In the genomic region with DNA sequence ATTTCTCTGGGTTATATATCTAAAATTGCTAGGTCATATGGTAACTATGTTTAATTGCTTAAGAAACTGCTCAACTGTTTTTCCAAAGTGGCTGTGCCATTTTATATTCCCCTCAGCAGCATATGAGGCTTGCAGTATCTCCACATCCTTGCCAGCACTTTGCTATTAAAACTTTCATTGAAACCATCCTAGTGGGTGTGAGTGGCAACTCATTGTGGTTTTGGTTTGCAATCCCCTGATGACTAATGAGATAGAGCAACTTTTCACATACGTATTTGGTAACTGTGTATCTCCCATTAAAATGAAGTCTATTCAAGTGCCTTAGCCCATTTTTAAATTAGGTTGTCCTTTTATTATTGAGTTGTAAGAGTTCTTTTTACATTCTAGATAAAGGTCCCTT, we compare ENCODE assay signal across 8 cellular contexts. TPM values are rescaled to one million over a fixed set of nuclear protein-coding genes. Genes with fewer than 3 reads are reported as not detected.
DNase-seq lines count a peak whose midpoint lies in the region; ATAC-seq, FAIRE-seq and TF ChIP-seq lines count a peak whose summit lies in the region.

No MANE protein-coding gene starts in this region.

- ATAC-seq in GM21737 (IDR thresholded peaks at IDR 0.05; ENCODE audit: unreplicated experiment), result peak; percentile 85

- H3K4me3 Mint-ChIP-seq in progenitor cell of endocrine pancreas (ENCODE audit: low read depth), result no peak overlapping the region

- H3K27me3 ChIP-seq in Loucy (ENCODE audit: insufficient read depth, low read length, poor library complexity, severe bottlenecking) (no peaks in the 10 kb centered on the region), smooth muscle cell (ENCODE audit: low read depth) (no peaks in the 10 kb centered on the region), dorsolateral prefrontal cortex (no peaks in the 10 kb centered on the region)

- FAIRE-seq in D721Med (lab: Jason Lieb, UNC), result no peak

- DNase-seq in GM10248 (ENCODE audit: extremely low spot score) (peak; percentile 26), astrocyte of the cerebellum (ENCODE audit: low read depth) (peak; percentile 79), smooth muscle cell (lab: John Stamatoyannopoulos, UW; ENCODE audit: unreplicated experiment) (no peak), D721Med (ENCODE audit: insufficient read length, low spot score) (no peak), progenitor cell of endocrine pancreas (ENCODE audit: low spot score, unreplicated experiment) (no peak), dorsolateral prefrontal cortex (no peak)

- peaks cover 1% of the 10 kb centered on the region for H3K4me1 Mint-ChIP-seq in progenitor cell of endocrine pancreas (ENCODE audit: low read depth)

- CTCF ChIA-PET in GM10248 (lab: Yijun Ruan, JAX), result interaction anchor here (1.1 kb wide), 1 partner anchor 16 kb away, joined by 3 read pairs; no protein-coding TSS in a partner anchor

- H3K9me2 ChIP-seq in Loucy (replicated peaks; ENCODE audit: low read depth, low read length), result no peaks in the 10 kb centered on the region

- H3K4me2 ChIP-seq in Loucy (ENCODE audit: low read depth, low read length, poor library complexity, severe bottlenecking), result peak overlapping the region; percentile 48
- no peak overlapping the region for H3K4me2 ChIP-seq in smooth muscle cell

- H3K9me3 Mint-ChIP-seq in progenitor cell of endocrine pancreas (ENCODE audit: low read depth), result no peaks in the 10 kb centered on the region

- H3K4me3 ChIP-seq in Loucy (ENCODE audit: low read length, poor library complexity, severe bottlenecking), result no peak overlapping the region
- no peak overlapping the region for H3K4me3 ChIP-seq in astrocyte of the cerebellum (ENCODE audit: low read depth, low read length)
- no peak overlapping the region for H3K4me3 ChIP-seq in smooth muscle cell
- no peak overlapping the region for H3K4me3 ChIP-seq in dorsolateral prefrontal cortex

- no peaks in the 10 kb centered on the region for H3K27me3 Mint-ChIP-seq in progenitor cell of endocrine pancreas

- H3K79me2 ChIP-seq in Loucy (ENCODE audit: insufficient read depth, low read length), result peaks cover 67% of the 10 kb centered on the region
- peaks cover 70% of the 10 kb centered on the region for H3K79me2 ChIP-seq in smooth muscle cell (ENCODE audit: low read depth)

- TF ChIP-seq CTCF in GM10248 (IDR thresholded peaks at IDR 0.05; ENCODE audit: control extremely low read depth, extremely low read depth, low read depth, missing control alignments) (no peak), Loucy (conservative IDR thresholded peaks at IDR 0.05; ENCODE audit: low read length) (no peak), astrocyte of the cerebellum (IDR thresholded peaks at IDR 0.05; ENCODE audit: low read depth, low read length, missing control alignments) (no peak), smooth muscle cell (IDR thresholded peaks at IDR 0.05; ENCODE audit: borderline replicate concordance, insufficient read depth, poor library complexity, severe bottlenecking) (no peak), D721Med (IDR thresholded peaks at IDR 0.05; ENCODE audit: insufficient read depth, missing control alignments) (no peak), progenitor cell of endocrine pancreas (IDR thresholded peaks at IDR 0.05; ENCODE audit: unreplicated experiment) (no peak), dorsolateral prefrontal cortex (IDR thresholded peaks at IDR 0.05 in 54 of 56, conservative IDR thresholded peaks at IDR 0.05 in 2 of 56; ENCODE audit: low read depth in 1 of 56, partially characterized antibody in 56 of 56) (no peak)

- in situ Hi-C loops in astrocyte of the cerebellum (cut with HindIII; ENCODE audit: low sequenced_read_pairs), result no loop called here

- no peak overlapping the region for H2AFZ ChIP-seq in Loucy (ENCODE audit: low read length)
- H2AFZ ChIP-seq in smooth muscle cell (ENCODE audit: low read depth), result no peak overlapping the region

- 0% methylated on average over 1 of the region's 1 CpG for WGBS in smooth muscle cell (ENCODE audit: low lambda C conversion rate)

- H4K20me1 ChIP-seq in Loucy (ENCODE audit: insufficient read depth, low read length, poor library complexity, severe bottlenecking), result peaks cover 63% of the 10 kb centered on the region
- H4K20me1 ChIP-seq in smooth muscle cell (ENCODE audit: low read depth), result peaks cover 99% of the 10 kb centered on the region

- no peaks in the 10 kb centered on the region for H3F3A ChIP-seq in Loucy (ENCODE audit: low read depth)
- H3F3A ChIP-seq in smooth muscle cell (ENCODE audit: low read depth), result peaks cover 6% of the 10 kb centered on the region

- peaks cover 14% of the 10 kb centered on the region for H3K36me3 Mint-ChIP-seq in progenitor cell of endocrine pancreas (ENCODE audit: insufficient read depth)

- H3K9ac ChIP-seq in Loucy (ENCODE audit: low read depth, low read length, poor library complexity, severe bottlenecking) (no peak overlapping the region), smooth muscle cell (ENCODE audit: low read depth) (no peak overlapping the region)

- H3K9me3 ChIP-seq in Loucy (ENCODE audit: insufficient read depth, low read depth, low read length), result no peaks in the 10 kb centered on the region
- no peaks in the 10 kb centered on the region for H3K9me3 ChIP-seq in smooth muscle cell (replicated peaks; ENCODE audit: low read depth)

- POLR2A ChIA-PET in GM10248 (lab: Yijun Ruan, JAX), result no interaction called here

- intact Hi-C loops in dorsolateral prefrontal cortex (cut with DNase I), result no loop called here

- H3K27ac Mint-ChIP-seq in progenitor cell of endocrine pancreas, result no peak overlapping the region

- H3K4me1 ChIP-seq in Loucy (ENCODE audit: insufficient read depth, low read length, poor library complexity, severe bottlenecking) (peaks cover 22% of the 10 kb centered on the region), smooth muscle cell (ENCODE audit: low read depth) (peaks cover 5% of the 10 kb centered on the region)

- H3K27ac ChIP-seq in smooth muscle cell (ENCODE audit: low read depth) (peak overlapping the region; percentile 21), dorsolateral prefrontal cortex (no peak overlapping the region)

- H3K36me3 ChIP-seq in Loucy (ENCODE audit: insufficient read depth, low read length) (peaks cover 36% of the 10 kb centered on the region), smooth muscle cell (ENCODE audit: low read depth) (no peaks in the 10 kb centered on the region)

RNA-seq across cellular contexts. Expression of a gene that starts 17.3 kb away (rescaled TPM):
- total RNA-seq in smooth muscle cell, result 37.9 and 50.8 TPM in 2 replicates
- 26.7 and 34.6 TPM in 2 replicates for polyA plus RNA-seq in smooth muscle cell
- 82.5 and 85.5 TPM in 2 replicates for total RNA-seq in progenitor cell of endocrine pancreas
- 100 to 1,000 TPM in 22 of 120 experiments, 10 to 100 TPM in 98; 54.6 to 126 (median 91.1) TPM for total RNA-seq in dorsolateral prefrontal cortex

Comparison
In these comparisons a context has a peak if more than half of its experiments do, and no peak if none do; other contexts are left out.
1. DNase-seq: peak in GM10248 (single experiment) and astrocyte of the cerebellum (single experiment); none in smooth muscle cell (single experiment), D721Med (single experiment), progenitor cell of endocrine pancreas (single experiment) and dorsolateral prefrontal cortex (0 of 10).